26 cellular contexts compared by ENCODE assay signal in the genomic region with DNA sequence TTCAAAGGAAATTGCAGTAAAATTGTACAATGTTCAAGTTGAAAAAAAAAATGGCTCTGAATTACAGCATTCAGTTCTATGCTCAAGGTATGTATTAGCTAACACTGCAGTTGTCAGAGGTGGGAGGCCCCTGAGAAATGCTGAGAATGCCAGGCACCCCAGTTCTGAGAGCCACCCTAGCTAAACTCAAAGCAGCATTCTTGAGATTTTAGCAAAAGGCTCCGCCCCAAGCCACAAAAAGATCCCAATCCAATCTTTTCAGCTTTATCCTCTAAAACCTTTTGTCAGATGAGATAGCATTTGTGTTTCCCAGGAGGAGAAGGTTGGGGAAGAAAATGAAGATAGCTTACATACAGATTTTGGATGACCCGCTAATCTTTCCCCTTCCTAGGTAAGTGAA.
A peak's percentile ranks its signal among the peaks of the same experiment; 100 is the strongest.
DNase-seq lines count a peak whose midpoint lies in the region; ATAC-seq, FAIRE-seq and TF ChIP-seq lines count a peak whose summit lies in the region.
"Had no signal": no experiment of that assay in that cellular context is flagged by ENCODE, and none has a peak within 500 bp of the region (broad histone marks: within the 10 kb centered on the region; RNA-seq: fewer than 3 reads in every experiment).

No MANE protein-coding gene starts in this region.

- peaks cover 0 to 29% (median 14%) of the 10 kb centered on the region in 4 experiments; a peak in 4 of 8 replicates for H3K36me3 ChIP-seq in H1 (ENCODE audit: control insufficient read depth in 2 of 4, insufficient read depth in 4 of 4, low read length in 3 of 4)
- H3K36me3 ChIP-seq in CD8-positive, alpha-beta T cell (ENCODE audit: insufficient read depth, low read length): no peaks in the 10 kb centered on the region
- H3K36me3 ChIP-seq: ovary, WERI-Rb-1 had no signal

- peaks cover 3 to 11% (median 6%) of the 10 kb centered on the region in 4 experiments for H3K4me1 ChIP-seq in H1 (replicated peaks in 1 of 4; ENCODE audit: control insufficient read depth in 3 of 4, insufficient read depth in 4 of 4, low read length in 3 of 4)
- H3K4me1 ChIP-seq in CD8-positive, alpha-beta T cell (ENCODE audit: insufficient read depth, low read length): no peaks in the 10 kb centered on the region

- H3K4me1 Mint-ChIP-seq in osteocyte (ENCODE audit: unreplicated experiment): peaks cover 28% of the 10 kb centered on the region
- H3K4me1 Mint-ChIP-seq in CD8-positive, alpha-beta T cell (ENCODE audit: low read depth): no peaks in the 10 kb centered on the region
- H3K4me1 Mint-ChIP-seq: activated CD4-positive, alpha-beta memory T cell treated with anti-CD3 and anti-CD28 coated beads, Interleukin-2, amount 10 ng/mL, durations not matched to agents 7 days and 5 days; B cell had no signal

- DNase-seq in EL: peak; percentile 69
- DNase-seq in H1 (ENCODE audit: low read depth in 1 of 2, low spot score in 2 of 2): no peak
- no peak for DNase-seq in osteocyte (ENCODE audit: extremely low spot score, unreplicated experiment)
- DNase-seq in CD8-positive, alpha-beta T cell: no peak
- DNase-seq in T1000 (lab: John Stamatoyannopoulos, UW): no peak
- no peak for DNase-seq in GOT3 (lab: John Stamatoyannopoulos, UW)
- DNase-seq: activated CD4-positive, alpha-beta memory T cell treated with anti-CD3 and anti-CD28 coated beads, Interleukin-2, amount 10 ng/mL, durations not matched to agents 7 days and 5 days; activated naive CD4-positive, alpha-beta T cell treated with anti-CD3 and anti-CD28 coated beads, Interleukin-2, amount 50 U/mL, for 16 hours; activated T-cell treated with anti-CD3 and anti-CD28 coated beads, Interleukin-2, amount 50 U/mL, for 1 hour; cortex of kidney; left ventricle myocardium inferior; MV-4-11; NCI-H2029; NCI-H510A treated with DMSO at 0.1 percent for 48 hours; ovary; stimulated activated CD4-positive, alpha-beta T cell treated with anti-CD3 and anti-CD28 coated beads, Interleukin-1b, Interleukin-23, amount 100 ng/mL, for 48 hours; stimulated activated naive CD8-positive, alpha-beta T cell treated with anti-CD3 and anti-CD28 coated beads, Interleukin-15, Interleukin-2, amounts not matched to agents 100 U/mL and 50 U/mL, for 24 hours; T-helper 1 cell; WERI-Rb-1 had no signal

- H2BK20ac ChIP-seq in H1 (ENCODE audit: low read length): no peak overlapping the region

- CTCF ChIA-PET in H1 (lab: Charles Lee; ENCODE audit: partially characterized antibody): interaction anchor here (0.6 to 7.0 kb wide), 8 partner anchors 9 to 1046 kb away, joined by 3 to 102 read pairs (median 3); no protein-coding TSS in a partner anchor
- CTCF ChIA-PET in CD8-positive, alpha-beta T cell (lab: Charles Lee): interaction anchor here (0.9 to 4.0 kb wide), 3 partner anchors 8 to 88 kb away, joined by 3 to 25 read pairs (median 19); no protein-coding TSS in a partner anchor

- H3K27me3 ChIP-seq in H1 (replicated peaks in 1 of 4; ENCODE audit: control insufficient read depth in 3 of 4, extremely low read depth in 1 of 4, insufficient read depth in 3 of 4, low read length in 3 of 4): no peaks in the 10 kb centered on the region
- no peaks in the 10 kb centered on the region for H3K27me3 ChIP-seq in CD8-positive, alpha-beta T cell (ENCODE audit: insufficient read depth, low read length)
- H3K27me3 ChIP-seq: ovary had no signal

- H3K4me3 ChIP-seq in H1 (ENCODE audit: extremely low read depth in 1 of 4, insufficient read depth in 2 of 4, low read depth in 3 of 4, low read length in 4 of 4): no peak overlapping the region
- H3K4me3 ChIP-seq in CD8-positive, alpha-beta T cell (ENCODE audit: low read depth, low read length): no peak overlapping the region
- H3K4me3 ChIP-seq: K562, left ventricle myocardium inferior, ovary had no signal

- H4K8ac ChIP-seq in H1 (ENCODE audit: extremely low read depth, insufficient read depth, low read length): no peak overlapping the region

- H3K9ac ChIP-seq in H1 (replicated peaks in 1 of 4; ENCODE audit: extremely low read depth in 1 of 4, low read depth in 3 of 4, low read length in 3 of 4): no peak overlapping the region

- POLR2A ChIA-PET in H1 (lab: Charles Lee; ENCODE audit: partially characterized antibody): interaction anchor here (0.8 to 1.0 kb wide), 3 partner anchors 202 to 262 kb away, joined by 3 to 8 read pairs (median 3); a partner anchor contains a TSS
- POLR2A ChIA-PET in CD8-positive, alpha-beta T cell (lab: Charles Lee): no interaction called here

- H4K91ac ChIP-seq in H1 (replicated peaks; ENCODE audit: insufficient read length, low read length): no peak overlapping the region

- H3K27me3 Mint-ChIP-seq in osteocyte (ENCODE audit: unreplicated experiment): no peaks in the 10 kb centered on the region
- no peaks in the 10 kb centered on the region for H3K27me3 Mint-ChIP-seq in CD8-positive, alpha-beta T cell (ENCODE audit: low read depth)
- H3K27me3 Mint-ChIP-seq: activated CD4-positive, alpha-beta memory T cell treated with anti-CD3 and anti-CD28 coated beads, Interleukin-2, amount 10 ng/mL, durations not matched to agents 7 days and 5 days had no signal

- no peaks in the 10 kb centered on the region for H3K79me1 ChIP-seq in H1 (ENCODE audit: low read depth, low read length)

- TF ChIP-seq POLR2A in H1 (IDR thresholded peaks at IDR 0.05; ENCODE audit: control extremely low read depth in 1 of 2, low read depth in 2 of 2, low read length in 2 of 2): no peak

- no peak overlapping the region; a peak in 1 of 4 replicates for H3K4me2 ChIP-seq in H1 (ENCODE audit: insufficient read depth in 1 of 2, low read depth in 2 of 2, low read length in 2 of 2)

- no peak overlapping the region for H2BK120ac ChIP-seq in H1 (replicated peaks; ENCODE audit: low read depth, low read length)

- H4K5ac ChIP-seq in H1 (ENCODE audit: insufficient read length, low read depth, low read length): no peak overlapping the region

- no peak overlapping the region for H3K27ac ChIP-seq in H1 (ENCODE audit: low read depth, low read length)
- no peak overlapping the region for H3K27ac ChIP-seq in CD8-positive, alpha-beta T cell (ENCODE audit: low read depth, low read length)
- H3K27ac ChIP-seq: epithelial cell of prostate, left ventricle myocardium inferior, ovary, WERI-Rb-1 had no signal

- H2AK5ac ChIP-seq in H1 (ENCODE audit: low read depth, low read length): no peak overlapping the region

- H3K14ac ChIP-seq in H1 (ENCODE audit: insufficient read length): no peak overlapping the region

- no peaks in the 10 kb centered on the region for H3K9me3 Mint-ChIP-seq in osteocyte (ENCODE audit: unreplicated experiment)
- H3K9me3 Mint-ChIP-seq in CD8-positive, alpha-beta T cell: peaks cover 6% of the 10 kb centered on the region

- H2BK12ac ChIP-seq in H1 (ENCODE audit: low read depth, low read length): no peak overlapping the region; the same call in 1 of the 2 replicates

- H3K79me2 ChIP-seq in H1 (ENCODE audit: control insufficient read depth in 1 of 2, insufficient read depth in 2 of 2, low read length in 2 of 2): no peaks in the 10 kb centered on the region

- H3K23ac ChIP-seq in H1 (ENCODE audit: insufficient read length): no peak overlapping the region

- H3K56ac ChIP-seq in H1 (replicated peaks; ENCODE audit: insufficient read length, low read depth, low read length): no peak overlapping the region

- no peaks in the 10 kb centered on the region for H4K20me1 ChIP-seq in H1 (replicated peaks in 1 of 2; ENCODE audit: control insufficient read depth in 1 of 2, insufficient read depth in 2 of 2, low read length in 2 of 2)

- no peaks in the 10 kb centered on the region for H3K23me2 ChIP-seq in H1 (ENCODE audit: low read depth, low read length)

- TF ChIP-seq RAD21 in Ishikawa (IDR thresholded peaks at IDR 0.05; ENCODE audit: low read depth) (no peak), H1 (IDR thresholded peaks at IDR 0.05 in 1 of 2, conservative IDR thresholded peaks at IDR 0.05 in 1 of 2; ENCODE audit: low read depth in 2 of 2, low read length in 2 of 2) (no peak)

- H3K4me3 Mint-ChIP-seq in osteocyte (ENCODE audit: unreplicated experiment): no peak overlapping the region
- no peak overlapping the region for H3K4me3 Mint-ChIP-seq in CD8-positive, alpha-beta T cell
- H3K4me3 Mint-ChIP-seq: activated CD4-positive, alpha-beta memory T cell treated with anti-CD3 and anti-CD28 coated beads, Interleukin-2, amount 10 ng/mL, durations not matched to agents 7 days and 5 days; B cell had no signal

- ATAC-seq in CD8-positive, alpha-beta T cell: no peak
- ATAC-seq: sciatic nerve; stimulated activated naive CD8-positive, alpha-beta T cell treated with anti-CD3 and anti-CD28 coated beads, Interleukin-15, Interleukin-2, amounts not matched to agents 100 U/mL and 50 U/mL, for 24 hours had no signal

- peaks cover 2 to 3% of the 10 kb centered on the region in 2 experiments; a peak in 2 of 4 replicates for H3K9me3 ChIP-seq in H1 (ENCODE audit: insufficient read depth in 2 of 2, low read depth in 1 of 2, low read length in 1 of 2)
- no peaks in the 10 kb centered on the region for H3K9me3 ChIP-seq in CD8-positive, alpha-beta T cell (ENCODE audit: low read length)
- H3K9me3 ChIP-seq: left ventricle myocardium inferior, ovary had no signal

- no peak overlapping the region for H3K18ac ChIP-seq in H1 (ENCODE audit: extremely low read depth, low read length)

- H2BK15ac ChIP-seq in H1 (ENCODE audit: low read length): no peak overlapping the region

- H2AFZ ChIP-seq in H1 (ENCODE audit: low read length): no peak overlapping the region

- H3K27ac Mint-ChIP-seq in osteocyte (ENCODE audit: unreplicated experiment): peak overlapping the region; percentile 50
- no peak overlapping the region for H3K27ac Mint-ChIP-seq in CD8-positive, alpha-beta T cell
- H3K27ac Mint-ChIP-seq: activated CD4-positive, alpha-beta memory T cell treated with anti-CD3 and anti-CD28 coated beads, Interleukin-2, amount 10 ng/mL, durations not matched to agents 7 days and 5 days; B cell had no signal

- intact Hi-C loops in CD8-positive, alpha-beta T cell (cut with DNase I, micrococcal nuclease): no loop called here

- TF ChIP-seq EP300 in Ishikawa (IDR thresholded peaks at IDR 0.05; ENCODE audit: borderline replicate concordance) (no peak), H1 (IDR thresholded peaks at IDR 0.05; ENCODE audit: borderline replicate concordance in 1 of 2, low read depth in 2 of 2, low read length in 2 of 2) (no peak)

- no peak for TF ChIP-seq CTCF in H1 (IDR thresholded peaks at IDR 0.05; ENCODE audit: control extremely low read depth in 1 of 3, insufficient read depth in 1 of 3, low read depth in 1 of 3, low read length in 3 of 3)
- TF ChIP-seq CTCF in osteocyte (IDR thresholded peaks at IDR 0.05): no peak
- TF ChIP-seq CTCF in CD8-positive, alpha-beta T cell (IDR thresholded peaks at IDR 0.05): no peak

- peak; percentile 36 for FAIRE-seq in H1 (lab: Jason Lieb, UNC)
- FAIRE-seq: frontal cortex, GM12892, K562 had no signal

- H3K4ac ChIP-seq in H1 (replicated peaks; ENCODE audit: insufficient read length, low read depth, low read length): no peak overlapping the region

- H3K36me3 Mint-ChIP-seq in osteocyte (ENCODE audit: unreplicated experiment): peaks cover 45% of the 10 kb centered on the region
- H3K36me3 Mint-ChIP-seq in CD8-positive, alpha-beta T cell: peaks cover 12% of the 10 kb centered on the region

- no peak overlapping the region for H2BK5ac ChIP-seq in H1 (ENCODE audit: low read depth, low read length)

- 90% methylated on average over 2 of the region's 2 CpGs; no CpG with 5 or more reads in 1 of the 2 experiments for WGBS in H1 (ENCODE audit: extremely low coverage in 1 of 2, insufficient coverage in 1 of 2, insufficient read length in 1 of 2, insufficient replicate concordance in 2 of 2, low coverage in 1 of 2, low lambda C conversion rate in 2 of 2, missing lambda C conversion rate in 1 of 2), 2 experiments
